1 cellular context compared by ENCODE assay signal in genomic region chr12:93299262-93299846, GRCh38.
A peak's percentile ranks its signal among the peaks of the same experiment; 100 is the strongest.
TF ChIP-seq lines count a peak whose summit lies in the region.

No MANE protein-coding gene starts in this region.

TF ChIP-seq in SK-N-SH treated with all-trans-retinoic acid at 6 μM for 48 hours, 23 proteins besides CTCF, POLR2A, EP300 and RAD21 (continued from another document):
- TF ChIP-seq PATZ1 (CRISPR knock-in tag; IDR thresholded peaks at IDR 0.05; ENCODE audit: borderline replicate concordance) (no peak), ZFP3 (CRISPR knock-in tag; IDR thresholded peaks at IDR 0.05) (peak; percentile 72; the same call in 1 of the 2 replicates), OSR1 (CRISPR knock-in tag; IDR thresholded peaks at IDR 0.05) (no peak), ZNF8 (CRISPR knock-in tag; IDR thresholded peaks at IDR 0.05) (no peak), ESRRG (CRISPR knock-in tag; IDR thresholded peaks at IDR 0.05) (0 out of 2 replicates have a peak, but pooled peaks have one; percentile 39), TSHZ2 (CRISPR knock-in tag; IDR thresholded peaks at IDR 0.05) (peak; percentile 92), ISL1 (CRISPR knock-in tag; IDR thresholded peaks at IDR 0.05) (peak; percentile 95), BACH2 (CRISPR knock-in tag; IDR thresholded peaks at IDR 0.05; ENCODE audit: borderline replicate concordance) (no peak)
TF ChIP-seq in SK-N-SH treated with all-trans-retinoic acid at 6 μM for 48 hours: peak in this region for 8.
